9 cellular contexts compared by ENCODE assay signal in genomic region chr18:77080283-77080682, GRCh38. TPM values are rescaled to one million over a fixed set of nuclear protein-coding genes. Genes with fewer than 3 reads are reported as not detected.
A peak's percentile ranks its signal among the peaks of the same experiment; 100 is the strongest.
DNase-seq lines count a peak whose midpoint lies in the region; ATAC-seq, FAIRE-seq and TF ChIP-seq lines count a peak whose summit lies in the region.
"Had no signal": no experiment of that assay in that cellular context is flagged by ENCODE, and none has a peak within 500 bp of the region (broad histone marks: within the 10 kb centered on the region; RNA-seq: fewer than 3 reads in every experiment).

No MANE protein-coding gene starts in this region.

- H3K27me3 Mint-ChIP-seq in CD4-positive, alpha-beta memory T cell = no peaks in the 10 kb centered on the region
- no peaks in the 10 kb centered on the region for H3K27me3 Mint-ChIP-seq in activated T-helper 17 cell treated with anti-CD3 and anti-CD28 coated beads, Interleukin-2, amount 50 U/mL, for 72 hours

- H3K4me3 ChIP-seq in CD4-positive, alpha-beta memory T cell (ENCODE audit: low read length in 2 of 2) = no peak overlapping the region
- H3K4me3 ChIP-seq: thoracic aorta had no signal

- peaks cover 21 to 42% of the 10 kb centered on the region in 2 donors for H3K36me3 Mint-ChIP-seq in CD4-positive, alpha-beta memory T cell
- H3K36me3 Mint-ChIP-seq in activated T-helper 17 cell treated with anti-CD3 and anti-CD28 coated beads, Interleukin-2, amount 50 U/mL, for 72 hours (ENCODE audit: low read depth) = peaks cover 45% of the 10 kb centered on the region

- POLR2A ChIA-PET in CD4-positive, alpha-beta memory T cell (lab: Charles Lee; ENCODE audit: partially characterized antibody) = interaction anchor here (0.6 to 0.8 kb wide), 3 partner anchors 9 to 20 kb away, joined by 3 read pairs; no protein-coding TSS in a partner anchor

- CTCF ChIA-PET in CD4-positive, alpha-beta memory T cell (lab: Charles Lee; ENCODE audit: partially characterized antibody) = interaction anchor here (0.9 to 2.3 kb wide), 2 partner anchors 26 to 80 kb away, joined by 3 to 7 read pairs; no protein-coding TSS in a partner anchor

- no peaks in the 10 kb centered on the region for H3K9me3 ChIP-seq in CD4-positive, alpha-beta memory T cell (ENCODE audit: control insufficient read depth in 1 of 2, low read length in 2 of 2)
- H3K9me3 ChIP-seq: thoracic aorta had no signal

- H3K27ac Mint-ChIP-seq in CD4-positive, alpha-beta memory T cell = peak overlapping the region; percentile 61 to 92 (median 85)
- no peak overlapping the region for H3K27ac Mint-ChIP-seq in activated T-helper 17 cell treated with anti-CD3 and anti-CD28 coated beads, Interleukin-2, amount 50 U/mL, for 72 hours

- H3K4me1 Mint-ChIP-seq in CD4-positive, alpha-beta memory T cell = peaks cover 55 to 99% (median 79%) of the 10 kb centered on the region in 4 donors
- H3K4me1 Mint-ChIP-seq in activated T-helper 17 cell treated with anti-CD3 and anti-CD28 coated beads, Interleukin-2, amount 50 U/mL, for 72 hours = peaks cover 42% of the 10 kb centered on the region

- H3K27me3 ChIP-seq in CD4-positive, alpha-beta memory T cell (ENCODE audit: insufficient read depth, low read length) = no peaks in the 10 kb centered on the region

- peak overlapping the region; percentile 38 for H3K27ac ChIP-seq in CD4-positive, alpha-beta memory T cell (ENCODE audit: low read depth, low read length)
- H3K27ac ChIP-seq: thoracic aorta had no signal

- H3K4me3 Mint-ChIP-seq in CD4-positive, alpha-beta memory T cell = peak overlapping the region in 6 of 8 donors; percentile 41 to 69 (median 61)
- peak overlapping the region; percentile 56 for H3K4me3 Mint-ChIP-seq in activated T-helper 17 cell treated with anti-CD3 and anti-CD28 coated beads, Interleukin-2, amount 50 U/mL, for 72 hours

- FAIRE-seq in H54 (lab: Jason Lieb, UNC) (no peak), frontal cortex (lab: Jason Lieb, UNC) (no peak)

- ATAC-seq in GM19397 (IDR thresholded peaks at IDR 0.05; ENCODE audit: unreplicated experiment) (peak; percentile 88), HG03196 (IDR thresholded peaks at IDR 0.05; ENCODE audit: unreplicated experiment) (peak; percentile 81)
- peak; percentile 51 for ATAC-seq in activated T-helper 17 cell treated with anti-CD3 and anti-CD28 coated beads, Interleukin-2, amount 50 U/mL, for 72 hours (replicated peaks)

- DNase-seq in CD4-positive, alpha-beta memory T cell = peak in 2 of 5 donors; percentile 30 to 55
- DNase-seq in H54 (ENCODE audit: insufficient read length, low spot score) = no peak
- no peak for DNase-seq in frontal cortex (ENCODE audit: low spot score in 2 of 2)
- no peak for DNase-seq in HuH-7.5 (ENCODE audit: low spot score)
- DNase-seq in NCI-H524 treated with DMSO at 0.1 percent for 48 hours (lab: John Stamatoyannopoulos, UW) = no peak

- peaks cover 13% of the 10 kb centered on the region for H3K36me3 ChIP-seq in CD4-positive, alpha-beta memory T cell (ENCODE audit: insufficient read depth, low read length)
- H3K36me3 ChIP-seq: thoracic aorta had no signal

- TF ChIP-seq POLR2A in H54 (IDR thresholded peaks at IDR 0.05; ENCODE audit: low read depth, low read length) = no peak

- peaks cover 80% of the 10 kb centered on the region for H3K4me1 ChIP-seq in CD4-positive, alpha-beta memory T cell (ENCODE audit: insufficient read depth, low read length)

- intact Hi-C loops in CD4-positive, alpha-beta memory T cell (cut with micrococcal nuclease) = loop anchor here (1.0 to 2.0 kb wide), 2 partner anchors 8 to 15 kb away; no protein-coding TSS in a partner anchor

- no peaks in the 10 kb centered on the region for H3K9me3 Mint-ChIP-seq in CD4-positive, alpha-beta memory T cell
- no peaks in the 10 kb centered on the region for H3K9me3 Mint-ChIP-seq in activated T-helper 17 cell treated with anti-CD3 and anti-CD28 coated beads, Interleukin-2, amount 50 U/mL, for 72 hours

RNA-seq across cellular contexts. Expression of gene MBP, which starts 52.3 kb away (rescaled TPM):
- total RNA-seq in CD4-positive, alpha-beta memory T cell = 100 to 1,000 TPM; 179 to 187 TPM
- polyA plus RNA-seq in CD4-positive, alpha-beta memory T cell = 100 to 1,000 TPM in 1 of 2 donors, 10 to 100 TPM in 1; 92.2 to 119 TPM
- 10 to 100 TPM; 55.7 to 66.5 TPM for total RNA-seq in activated T-helper 17 cell treated with anti-CD3 and anti-CD28 coated beads, Interleukin-2, amount 50 U/mL, for 72 hours
- 7.7 TPM for total RNA-seq in frontal cortex
